27 cellular contexts compared by ENCODE assay signal in the genomic region with DNA sequence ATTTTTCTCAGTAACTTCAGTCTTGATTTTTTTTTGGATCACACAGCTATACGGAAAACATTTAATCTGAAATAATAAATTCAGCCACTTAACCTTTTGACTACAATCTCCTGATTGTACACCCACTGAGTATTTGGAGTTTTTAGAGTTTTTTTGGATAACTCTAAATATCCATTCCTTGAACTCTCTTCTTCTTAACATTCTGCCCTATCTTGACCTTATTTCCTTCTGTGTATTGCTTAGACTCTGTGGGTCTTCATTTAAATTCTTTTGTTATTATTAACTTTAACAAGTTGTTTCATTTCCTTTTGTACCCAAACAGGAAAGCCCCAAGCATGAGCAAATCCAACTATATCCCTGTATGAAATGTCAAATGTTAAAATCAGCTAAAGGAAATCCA.
"Had no signal": no experiment of that assay in that cellular context is flagged by ENCODE, and none has a peak within 500 bp of the region (broad histone marks: within the 10 kb centered on the region; RNA-seq: fewer than 3 reads in every experiment).

No MANE protein-coding gene starts in this region.

- H3K4me3 ChIP-seq: left lung, pancreas, prostate gland, smooth muscle cell, tibial nerve, uterus had no signal

- H3K27me3 Mint-ChIP-seq: memory B cell; naive thymus-derived CD8-positive, alpha-beta T cell; stimulated activated memory B cell treated with anti-CD40 and anti-IgM and Interleukin-4, amounts not matched to agents 10 μg/mL and 1 μg/mL and 100 μg/mL, for 72 hours; stimulated activated naive CD8-positive, alpha-beta T cell treated with anti-CD3 and anti-CD28 coated beads, Interleukin-15, amount 100 ng/mL, for 72 hours had no signal

- H3K4me1 ChIP-seq: left lung, pancreas, prostate gland, uterus had no signal

- H3K36me3 Mint-ChIP-seq: immature natural killer cell; memory B cell; naive thymus-derived CD8-positive, alpha-beta T cell; stimulated activated memory B cell treated with anti-CD40 and anti-IgM and Interleukin-4, amounts not matched to agents 10 μg/mL and 1 μg/mL and 100 μg/mL, for 72 hours; type B pancreatic cell had no signal

- ATAC-seq: left colon; left lung; naive thymus-derived CD8-positive, alpha-beta T cell; pancreas; right cardiac atrium; stimulated activated memory B cell treated with anti-CD40 and anti-IgM and Interleukin-4, amounts not matched to agents 10 μg/mL and 1 μg/mL and 100 μg/mL, for 72 hours; stimulated activated naive CD8-positive, alpha-beta T cell treated with anti-CD3 and anti-CD28 coated beads, Interleukin-15, amount 100 ng/mL, for 72 hours had no signal

- H3K4me2 ChIP-seq: smooth muscle cell had no signal

- H3K9me3 Mint-ChIP-seq: nephron, neural crest cell, type B pancreatic cell had no signal

- H3K4me1 Mint-ChIP-seq: immature natural killer cell; memory B cell; naive thymus-derived CD8-positive, alpha-beta T cell; nephron; stimulated activated memory B cell treated with anti-CD40 and anti-IgM and Interleukin-4, amounts not matched to agents 10 μg/mL and 1 μg/mL and 100 μg/mL, for 72 hours; stimulated activated naive CD8-positive, alpha-beta T cell treated with anti-CD3 and anti-CD28 coated beads, Interleukin-15, amount 100 ng/mL, for 72 hours had no signal

- H3K36me3 ChIP-seq: left lung, pancreas, prostate gland, tibial nerve, uterus had no signal

- H3K9me3 ChIP-seq: pancreas, prostate gland, uterus had no signal

- H3K27ac Mint-ChIP-seq: immature natural killer cell; naive thymus-derived CD8-positive, alpha-beta T cell; nephron; stimulated activated memory B cell treated with anti-CD40 and anti-IgM and Interleukin-4, amounts not matched to agents 10 μg/mL and 1 μg/mL and 100 μg/mL, for 72 hours; type B pancreatic cell had no signal

- H3K27me3 ChIP-seq: left lung, pancreas, tibial nerve, uterus had no signal

- H3K27ac ChIP-seq: left lung, pancreas, prostate gland, tibial nerve, uterus had no signal

- H3K4me3 Mint-ChIP-seq: immature natural killer cell; memory B cell; naive thymus-derived CD8-positive, alpha-beta T cell; nephron; neural crest cell; stimulated activated memory B cell treated with anti-CD40 and anti-IgM and Interleukin-4, amounts not matched to agents 10 μg/mL and 1 μg/mL and 100 μg/mL, for 72 hours; stimulated activated naive CD8-positive, alpha-beta T cell treated with anti-CD3 and anti-CD28 coated beads, Interleukin-15, amount 100 ng/mL, for 72 hours; type B pancreatic cell had no signal

- DNase-seq: hypothalamus; immature natural killer cell; kidney; left colon; left lung; naive thymus-derived CD8-positive, alpha-beta T cell; nucleus accumbens; pancreas; posterior cingulate gyrus; retina; right cardiac atrium; stimulated activated CD4-positive, alpha-beta T cell treated with anti-CD3 and anti-CD28 coated beads, Interleukin-1b, Interleukin-23, amount 100 ng/mL, for 48 hours; stimulated activated CD4-positive, alpha-beta T cell treated with anti-CD3 and anti-CD28 coated beads, Interleukin-2, amount 100 ng/mL, for 48 hours; stimulated activated CD4-positive, alpha-beta T cell treated with anti-CD3 and anti-CD28 coated beads, Interleukin-4, amount 100 ng/mL, for 4 hours; stimulated activated CD8-positive, alpha-beta memory T cell treated with anti-CD3 and anti-CD28 coated beads, Interleukin-4, amount 100 ng/mL, for 48 hours; stimulated activated naive CD4-positive, alpha-beta T cell treated with Interleukin-2 at 50 U/mL for 16 hours; stimulated activated naive CD8-positive, alpha-beta T cell treated with anti-CD3 and anti-CD28 coated beads, Interleukin-15, amount 100 ng/mL, for 72 hours; substantia nigra; uterus had no signal
